In the genomic region with DNA sequence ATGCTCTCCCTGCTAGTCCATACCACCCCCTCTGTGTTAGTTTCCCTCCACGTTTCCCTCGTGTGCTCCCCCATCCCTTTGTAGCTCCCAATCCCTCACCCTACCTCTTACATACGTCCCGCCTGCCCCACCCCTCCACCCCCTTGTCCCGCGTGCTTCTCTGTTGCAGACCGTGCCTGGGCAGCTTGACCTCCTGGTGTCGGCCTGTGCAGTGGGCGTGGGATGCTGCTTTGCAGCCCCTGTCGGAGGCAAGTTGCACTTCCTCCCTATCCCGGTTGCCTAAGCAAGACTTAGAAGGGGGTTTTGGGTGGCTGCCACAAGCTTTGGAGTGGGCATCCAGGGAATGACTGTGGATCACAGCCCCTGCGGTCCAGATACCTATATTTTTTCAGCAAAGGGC, we compare ENCODE assay signal across 2 cellular contexts.
A peak's percentile ranks its signal among the peaks of the same experiment; 100 is the strongest.
TF ChIP-seq lines count a peak whose summit lies in the region.

No MANE protein-coding gene starts in this region.

TF ChIP-seq in HEK293, 187 proteins besides CTCF, POLR2A, EP300 and RAD21:
- TF ChIP-seq ATF2 (tag by site-specific recombination; IDR thresholded peaks at IDR 0.05; ENCODE audit: low read depth): no peak
- TF ChIP-seq EGR2 (tag by site-specific recombination; IDR thresholded peaks at IDR 0.05; ENCODE audit: low read depth): peak; percentile 14; the same call in 1 of the 2 replicates
- TF ChIP-seq ZNF398 (tag by site-specific recombination; IDR thresholded peaks at IDR 0.05): no peak
- no peak for TF ChIP-seq AEBP2 (tag by site-specific recombination; IDR thresholded peaks at IDR 0.05; ENCODE audit: borderline replicate concordance)

TF ChIP-seq in K562, 482 proteins besides CTCF, POLR2A, EP300 and RAD21:
- TF ChIP-seq ZNF263 (CRISPR knock-in tag; IDR thresholded peaks at IDR 0.05; ENCODE audit: borderline replicate concordance) (no peak), SPI1 (IDR thresholded peaks at IDR 0.05; ENCODE audit: borderline replicate concordance, low read depth, low read length) (peak; percentile 76), ZNF316 (IDR thresholded peaks at IDR 0.05) (no peak), BRCA1 (IDR thresholded peaks at IDR 0.05) (no peak), BRCA1 (CRISPR knock-in tag; IDR thresholded peaks at IDR 0.05) (no peak), EGR1 (conservative IDR thresholded peaks at IDR 0.05) (0 out of 2 replicates have a peak, but pooled peaks have one; percentile 8), ZKSCAN3 (CRISPR knock-in tag; IDR thresholded peaks at IDR 0.05) (no peak), PPARD (CRISPR knock-in tag; IDR thresholded peaks at IDR 0.05) (no peak), ZSCAN32 (CRISPR knock-in tag; IDR thresholded peaks at IDR 0.05) (no peak), KDM4B (IDR thresholded peaks at IDR 0.05; ENCODE audit: borderline replicate concordance in 2 of 2, low read depth in 1 of 2) (no peak), TCF15 (CRISPR knock-in tag; IDR thresholded peaks at IDR 0.05) (no peak), E2F3 (CRISPR knock-in tag; IDR thresholded peaks at IDR 0.05) (no peak), ARID2 (IDR thresholded peaks at IDR 0.05) (no peak), SP1 (CRISPR knock-in tag; IDR thresholded peaks at IDR 0.05) (no peak), OTX1 (CRISPR knock-in tag; IDR thresholded peaks at IDR 0.05) (no peak), ZNF395 (CRISPR knock-in tag; IDR thresholded peaks at IDR 0.05) (no peak), ZNF23 (CRISPR knock-in tag; IDR thresholded peaks at IDR 0.05) (no peak)
- TF ChIP-seq, protein P1, sequence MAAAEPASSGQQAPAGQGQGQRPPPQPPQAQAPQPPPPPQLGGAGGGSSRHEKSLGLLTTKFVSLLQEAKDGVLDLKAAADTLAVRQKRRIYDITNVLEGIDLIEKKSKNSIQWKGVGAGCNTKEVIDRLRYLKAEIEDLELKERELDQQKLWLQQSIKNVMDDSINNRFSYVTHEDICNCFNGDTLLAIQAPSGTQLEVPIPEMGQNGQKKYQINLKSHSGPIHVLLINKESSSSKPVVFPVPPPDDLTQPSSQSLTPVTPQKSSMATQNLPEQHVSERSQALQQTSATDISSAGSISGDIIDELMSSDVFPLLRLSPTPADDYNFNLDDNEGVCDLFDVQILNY (CRISPR knock-in tag; IDR thresholded peaks at IDR 0.05): no peak
- TF ChIP-seq, protein P2, sequence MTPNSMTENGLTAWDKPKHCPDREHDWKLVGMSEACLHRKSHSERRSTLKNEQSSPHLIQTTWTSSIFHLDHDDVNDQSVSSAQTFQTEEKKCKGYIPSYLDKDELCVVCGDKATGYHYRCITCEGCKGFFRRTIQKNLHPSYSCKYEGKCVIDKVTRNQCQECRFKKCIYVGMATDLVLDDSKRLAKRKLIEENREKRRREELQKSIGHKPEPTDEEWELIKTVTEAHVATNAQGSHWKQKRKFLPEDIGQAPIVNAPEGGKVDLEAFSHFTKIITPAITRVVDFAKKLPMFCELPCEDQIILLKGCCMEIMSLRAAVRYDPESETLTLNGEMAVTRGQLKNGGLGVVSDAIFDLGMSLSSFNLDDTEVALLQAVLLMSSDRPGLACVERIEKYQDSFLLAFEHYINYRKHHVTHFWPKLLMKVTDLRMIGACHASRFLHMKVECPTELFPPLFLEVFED (CRISPR knock-in tag; conservative IDR thresholded peaks at IDR 0.05): 0 out of 2 replicates have a peak, but pooled peaks have one; percentile 16
- TF ChIP-seq, protein P3, sequence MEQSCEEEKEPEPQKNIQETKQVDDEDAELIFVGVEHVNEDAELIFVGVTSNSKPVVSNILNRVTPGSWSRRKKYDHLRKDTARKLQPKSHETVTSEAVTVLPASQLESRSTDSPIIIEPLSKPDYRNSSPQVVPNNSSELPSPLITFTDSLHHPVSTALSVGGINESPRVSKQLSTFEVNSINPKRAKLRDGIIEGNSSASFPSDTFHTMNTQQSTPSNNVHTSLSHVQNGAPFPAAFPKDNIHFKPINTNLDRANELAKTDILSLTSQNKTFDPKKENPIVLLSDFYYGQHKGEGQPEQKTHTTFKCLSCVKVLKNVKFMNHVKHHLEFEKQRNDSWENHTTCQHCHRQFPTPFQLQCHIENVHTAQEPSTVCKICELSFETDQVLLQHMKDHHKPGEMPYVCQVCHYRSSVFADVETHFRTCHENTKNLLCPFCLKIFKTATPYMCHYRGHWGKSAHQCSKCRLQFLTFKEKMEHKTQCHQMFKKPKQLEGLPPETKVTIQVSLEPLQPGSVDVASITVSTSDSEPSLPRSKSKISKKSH (CRISPR knock-in tag; IDR thresholded peaks at IDR 0.05): no peak
- TF ChIP-seq, protein P4, sequence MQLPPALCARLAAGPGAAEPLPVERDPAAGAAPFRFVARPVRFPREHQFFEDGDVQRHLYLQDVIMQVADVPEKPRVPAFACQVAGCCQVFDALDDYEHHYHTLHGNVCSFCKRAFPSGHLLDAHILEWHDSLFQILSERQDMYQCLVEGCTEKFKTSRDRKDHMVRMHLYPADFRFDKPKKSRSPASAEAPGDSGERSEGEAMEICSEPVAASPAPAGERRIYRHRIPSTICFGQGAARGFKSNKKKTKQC (CRISPR knock-in tag; IDR thresholded peaks at IDR 0.05): no peak
- TF ChIP-seq, protein P5, sequence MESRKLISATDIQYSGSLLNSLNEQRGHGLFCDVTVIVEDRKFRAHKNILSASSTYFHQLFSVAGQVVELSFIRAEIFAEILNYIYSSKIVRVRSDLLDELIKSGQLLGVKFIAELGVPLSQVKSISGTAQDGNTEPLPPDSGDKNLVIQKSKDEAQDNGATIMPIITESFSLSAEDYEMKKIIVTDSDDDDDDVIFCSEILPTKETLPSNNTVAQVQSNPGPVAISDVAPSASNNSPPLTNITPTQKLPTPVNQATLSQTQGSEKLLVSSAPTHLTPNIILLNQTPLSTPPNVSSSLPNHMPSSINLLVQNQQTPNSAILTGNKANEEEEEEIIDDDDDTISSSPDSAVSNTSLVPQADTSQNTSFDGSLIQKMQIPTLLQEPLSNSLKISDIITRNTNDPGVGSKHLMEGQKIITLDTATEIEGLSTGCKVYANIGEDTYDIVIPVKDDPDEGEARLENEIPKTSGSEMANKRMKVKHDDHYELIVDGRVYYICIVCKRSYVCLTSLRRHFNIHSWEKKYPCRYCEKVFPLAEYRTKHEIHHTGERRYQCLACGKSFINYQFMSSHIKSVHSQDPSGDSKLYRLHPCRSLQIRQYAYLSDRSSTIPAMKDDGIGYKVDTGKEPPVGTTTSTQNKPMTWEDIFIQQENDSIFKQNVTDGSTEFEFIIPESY (CRISPR knock-in tag; IDR thresholded peaks at IDR 0.05): no peak
TF ChIP-seq in K562: peak in this region for 3.
